In genomic region chr2:215409331-215410127, GRCh38 we compare ENCODE assay signal across 2 cellular contexts.
TF ChIP-seq lines count a peak whose summit lies in the region.

No MANE protein-coding gene starts in this region.

TF ChIP-seq in SK-N-SH, 30 proteins besides CTCF, POLR2A, EP300 and RAD21 (continued from another document):
- no peak for TF ChIP-seq REST (IDR thresholded peaks at IDR 0.05; ENCODE audit: low read depth, low read length)
- TF ChIP-seq FOXM1 (IDR thresholded peaks at IDR 0.05; ENCODE audit: low read depth): no peak
- no peak for TF ChIP-seq RFX5 (IDR thresholded peaks at IDR 0.05; ENCODE audit: low read length)
- no peak for TF ChIP-seq TCF12 (IDR thresholded peaks at IDR 0.05)
- no peak for TF ChIP-seq MAX (IDR thresholded peaks at IDR 0.05; ENCODE audit: low read depth)
- TF ChIP-seq NFIC (IDR thresholded peaks at IDR 0.05; ENCODE audit: borderline replicate concordance): no peak
- no peak for TF ChIP-seq TEAD4 (IDR thresholded peaks at IDR 0.05; ENCODE audit: borderline replicate concordance, insufficient read depth)
- TF ChIP-seq ZBTB33 (IDR thresholded peaks at IDR 0.05; ENCODE audit: borderline replicate concordance, low read depth): no peak
- TF ChIP-seq EZH2phosphoT487 (IDR thresholded peaks at IDR 0.05; ENCODE audit: borderline replicate concordance, low read depth): no peak
- no peak for TF ChIP-seq YY1 (IDR thresholded peaks at IDR 0.05; ENCODE audit: low read depth)
- no peak for TF ChIP-seq MXI1 (IDR thresholded peaks at IDR 0.05; ENCODE audit: low read depth, low read length)
- TF ChIP-seq GATA2 (CRISPR knock-in tag; IDR thresholded peaks at IDR 0.05): no peak
- TF ChIP-seq GABPA (IDR thresholded peaks at IDR 0.05; ENCODE audit: low read depth): no peak

TF ChIP-seq in SK-N-SH treated with all-trans-retinoic acid at 6 μM for 48 hours, 23 proteins besides CTCF, POLR2A, EP300 and RAD21 (continued from another document):
- TF ChIP-seq PATZ1 (CRISPR knock-in tag; IDR thresholded peaks at IDR 0.05; ENCODE audit: borderline replicate concordance) (no peak), POU6F1 (CRISPR knock-in tag; IDR thresholded peaks at IDR 0.05; ENCODE audit: borderline replicate concordance, low read depth) (no peak), RARB (CRISPR knock-in tag; IDR thresholded peaks at IDR 0.05) (no peak), BACH2 (CRISPR knock-in tag; IDR thresholded peaks at IDR 0.05; ENCODE audit: borderline replicate concordance) (no peak)
